ENCODE assay signal across 8 cellular contexts in the genomic region with DNA sequence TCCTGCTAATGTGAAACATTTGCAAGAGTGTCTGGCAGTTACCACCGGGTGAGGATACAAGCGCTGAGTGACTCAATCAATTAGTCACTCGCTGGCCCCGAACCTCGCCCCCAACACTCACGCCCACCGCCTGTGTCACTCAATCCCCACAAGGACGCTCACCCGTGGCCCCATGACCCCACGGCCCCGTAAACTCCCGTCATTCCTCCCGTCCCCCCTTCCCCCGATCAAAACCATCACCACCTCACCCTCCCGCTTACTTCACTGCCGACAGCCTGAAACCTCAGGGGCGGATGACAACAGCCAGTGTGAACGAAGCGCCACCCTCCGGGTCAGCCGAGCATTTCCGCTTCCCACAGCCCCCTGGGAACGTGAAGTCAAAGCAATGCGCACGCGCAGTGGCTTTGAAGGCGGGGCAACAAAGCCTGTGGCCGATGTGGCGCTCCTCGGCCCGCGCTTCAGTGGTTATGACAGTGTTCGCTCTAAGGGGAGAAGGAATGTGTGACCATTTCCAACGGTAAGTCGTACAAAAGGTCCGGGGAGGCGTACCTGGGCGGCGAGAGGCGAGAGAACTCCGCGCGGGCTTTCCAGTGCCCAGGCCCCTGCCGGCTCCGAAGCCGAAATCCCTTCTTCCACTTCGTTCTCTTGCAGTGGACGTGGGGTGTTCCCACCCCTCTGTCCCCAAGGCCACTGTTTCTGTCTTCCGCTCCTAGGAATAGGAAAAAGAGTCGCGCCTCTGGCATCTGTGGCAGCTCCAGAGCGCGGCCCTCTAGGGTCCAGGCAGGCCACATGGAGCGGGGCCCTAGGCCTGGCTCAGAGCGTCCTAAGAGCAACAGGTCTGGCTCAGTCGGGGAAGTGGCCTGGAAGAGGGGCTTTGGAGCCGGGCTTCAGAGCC. TPM values are rescaled to one million over a fixed set of nuclear protein-coding genes. Genes with fewer than 3 reads are reported as not detected.
DNase-seq lines count a peak whose midpoint lies in the region; ATAC-seq, FAIRE-seq and TF ChIP-seq lines count a peak whose summit lies in the region.

A gene (minus strand): TSS at position 311 of the 895 bp plus-strand sequence. CDS start 3,334 bp downstream, outside the sequence.

- H2AFZ ChIP-seq in neural progenitor cell (replicated peaks) = peak within 1 kb of the TSS; percentile 66

- ATAC-seq in RWPE2 (ENCODE audit: low read depth) = peak; percentile 74
- ATAC-seq in foreskin keratinocyte = peak; percentile 86

- peak within 1 kb of the TSS; percentile 98 for H3K4me3 Mint-ChIP-seq in neural progenitor cell

- H3K4me3 ChIP-seq in LNCaP clone FGC (ENCODE audit: low read depth, low read length) = peak within 1 kb of the TSS; percentile 87
- H3K4me3 ChIP-seq in RWPE2 (ENCODE audit: severe bottlenecking) = peak within 1 kb of the TSS; percentile 68
- H3K4me3 ChIP-seq in neural progenitor cell = peak within 1 kb of the TSS; percentile 71
- H3K4me3 ChIP-seq in stomach smooth muscle (ENCODE audit: low read length in 2 of 2) = peak within 1 kb of the TSS; percentile 82

- H3K4me1 Mint-ChIP-seq in neural progenitor cell = peaks cover 10% of the 10 kb centered on the region

- peak within 1 kb of the TSS; percentile 96 for H3K27ac Mint-ChIP-seq in neural progenitor cell

- peaks cover 3% of the 10 kb centered on the region for H4K20me1 ChIP-seq in neural progenitor cell (ENCODE audit: low read depth)

- H3K27me3 Mint-ChIP-seq in neural progenitor cell (ENCODE audit: insufficient read depth, low read depth) = peaks cover 2% of the 10 kb centered on the region

- peak; percentile 90 for DNase-seq in G401 (ENCODE audit: low spot score)
- DNase-seq in H54 (ENCODE audit: insufficient read length, low spot score) = peak; percentile 29
- peak; percentile 76 for DNase-seq in LNCaP clone FGC (ENCODE audit: low read depth)
- DNase-seq in RWPE2 (ENCODE audit: low spot score) = peak; percentile 86
- peak; percentile 97 for DNase-seq in activated effector memory CD4-positive, alpha-beta T cell treated with anti-CD3 and anti-CD28 coated beads, Interleukin-2, amount 50 U/mL, for 16 hours
- peak; percentile 61 to 80 for DNase-seq in foreskin keratinocyte
- peak; percentile 95 for DNase-seq in neural progenitor cell (ENCODE audit: low spot score)

- TF ChIP-seq CTCF in LNCaP clone FGC (IDR thresholded peaks at IDR 0.05; ENCODE audit: control insufficient read depth, extremely low read depth, insufficient read depth) = peak; percentile 32; the same call in 1 of the 2 replicates
- TF ChIP-seq CTCF in RWPE2 (IDR thresholded peaks at IDR 0.05; ENCODE audit: poor library complexity, severe bottlenecking) = peak; percentile 36
- peak; percentile 56 for TF ChIP-seq CTCF in foreskin keratinocyte (conservative IDR thresholded peaks at IDR 0.05)
- TF ChIP-seq CTCF in neural progenitor cell (IDR thresholded peaks at IDR 0.05) = peak; percentile 48

- in situ Hi-C loops in G401 (cut with HindIII; ENCODE audit: low sequenced_read_pairs) = no loop called here

- peaks cover 29% of the 10 kb centered on the region for H3K36me3 ChIP-seq in RWPE2 (ENCODE audit: low read depth)
- H3K36me3 ChIP-seq in neural progenitor cell = no peaks in the 10 kb centered on the region
- no peaks in the 10 kb centered on the region for H3K36me3 ChIP-seq in stomach smooth muscle (ENCODE audit: control insufficient read depth in 2 of 2, insufficient read depth in 2 of 2, low read length in 2 of 2)

- peak; percentile 83 for TF ChIP-seq POLR2A in H54 (IDR thresholded peaks at IDR 0.05; ENCODE audit: low read depth, low read length)

- H3K9me3 ChIP-seq in RWPE2 (ENCODE audit: severe bottlenecking) (no peaks in the 10 kb centered on the region), neural progenitor cell (ENCODE audit: low read depth) (no peaks in the 10 kb centered on the region), stomach smooth muscle (ENCODE audit: control insufficient read depth in 2 of 2, low read length in 2 of 2) (no peaks in the 10 kb centered on the region)

- peaks cover 6% of the 10 kb centered on the region for H3K36me3 Mint-ChIP-seq in neural progenitor cell

- no peaks in the 10 kb centered on the region for H3K27me3 ChIP-seq in RWPE2 (ENCODE audit: insufficient read depth, poor library complexity, severe bottlenecking)
- H3K27me3 ChIP-seq in foreskin keratinocyte = no peaks in the 10 kb centered on the region
- H3K27me3 ChIP-seq in neural progenitor cell = no peaks in the 10 kb centered on the region
- peaks cover 0 to 9% of the 10 kb centered on the region in 2 donors for H3K27me3 ChIP-seq in stomach smooth muscle (ENCODE audit: control insufficient read depth in 1 of 2, insufficient read depth in 2 of 2, low read length in 2 of 2)

- no peak for FAIRE-seq in H54 (lab: Jason Lieb, UNC)

- H3K9me3 Mint-ChIP-seq in neural progenitor cell = peaks cover 5% of the 10 kb centered on the region

- peaks cover 10% of the 10 kb centered on the region for H3K4me1 ChIP-seq in RWPE2 (ENCODE audit: insufficient read depth, poor library complexity, severe bottlenecking)
- H3K4me1 ChIP-seq in foreskin keratinocyte = no peaks in the 10 kb centered on the region
- no peaks in the 10 kb centered on the region for H3K4me1 ChIP-seq in neural progenitor cell
- H3K4me1 ChIP-seq in stomach smooth muscle (ENCODE audit: control insufficient read depth, insufficient read depth, low read length) = peaks cover 6% of the 10 kb centered on the region

- H3K4me2 ChIP-seq in neural progenitor cell = peak within 1 kb of the TSS; percentile 82

- H3F3A ChIP-seq in neural progenitor cell (ENCODE audit: low read depth) = no peaks in the 10 kb centered on the region

- H3K9ac ChIP-seq in neural progenitor cell (peak within 1 kb of the TSS; percentile 54), stomach smooth muscle (ENCODE audit: low read length in 2 of 2) (peak within 1 kb of the TSS; percentile 90 to 93)

- H3K27ac ChIP-seq in RWPE2 (ENCODE audit: poor library complexity, severe bottlenecking) (peak within 1 kb of the TSS; percentile 81), foreskin keratinocyte (peak within 1 kb of the TSS; percentile 90), neural progenitor cell (no peak within 1 kb of the TSS), stomach smooth muscle (ENCODE audit: low read length) (peak within 1 kb of the TSS; percentile 70)

- peaks cover 45% of the 10 kb centered on the region for H3K79me2 ChIP-seq in neural progenitor cell (ENCODE audit: low read depth)

RNA-seq across cellular contexts. Expression of the gene that starts here (rescaled TPM):
- 0.98 and 2.0 TPM in 2 replicates for total RNA-seq in G401 (2014; rRNA removed; shearing (Covaris generic))
- total RNA-seq in foreskin keratinocyte = 3.1 and 3.4 TPM in 2 replicates
- 0.68 and 0.71 TPM in 2 replicates for polyA plus RNA-seq in foreskin keratinocyte
- total RNA-seq in neural progenitor cell (ENCODE audit: low replicate concordance) = 3.6 and 3.9 TPM in 2 replicates

Comparison
In these comparisons a context has a peak if more than half of its experiments do, and no peak if none do; other contexts are left out.
1. DNase-seq: peak in every context shown above with its lines; median percentile 97 in activated effector memory CD4-positive, alpha-beta T cell treated with anti-CD3 and anti-CD28 coated beads, Interleukin-2, amount 50 U/mL, for 16 hours; 95 in neural progenitor cell; 90 in G401; 86 in RWPE2; 76 in LNCaP clone FGC; 70 in foreskin keratinocyte; 29 in H54.